8 cellular contexts compared by ENCODE assay signal in genomic region chr9:13033959-13034695, GRCh38.
A peak's percentile ranks its signal among the peaks of the same experiment; 100 is the strongest.
DNase-seq lines count a peak whose midpoint lies in the region; ATAC-seq and TF ChIP-seq lines count a peak whose summit lies in the region.

No MANE protein-coding gene starts in this region.

- DNase-seq in EH (ENCODE audit: low read depth) (peak; percentile 58), NCI-H748 (lab: John Stamatoyannopoulos, UW; ENCODE audit: unreplicated experiment) (peak; percentile 89), cardiac fibroblast (ENCODE audit: low read depth in 2 of 2) (peak; percentile 76 to 81), kidney glomerular epithelial cell (lab: John Stamatoyannopoulos, UW) (peak; percentile 75)
- DNase-seq in activated CD8-positive, alpha-beta memory T cell treated with anti-CD3 and anti-CD28 coated beads, Interleukin-2, amount 50 U/mL, for 4 hours, result no peak
- DNase-seq in effector CD4-positive, alpha-beta T cell, result no peak

- no peaks in the 10 kb centered on the region for H3K36me3 ChIP-seq in stomach smooth muscle (ENCODE audit: control insufficient read depth in 2 of 2, insufficient read depth in 2 of 2, low read length in 2 of 2)

- H3K4me3 ChIP-seq in cardiac fibroblast (replicated peaks in 1 of 2; ENCODE audit: low read depth in 2 of 2, low read length in 2 of 2) (peak overlapping the region; percentile 26 to 36), stomach smooth muscle (ENCODE audit: low read length in 2 of 2) (peak overlapping the region; percentile 58 to 71)

- no peak overlapping the region for H3K27ac ChIP-seq in stomach smooth muscle (ENCODE audit: low read length)

- H3K4me1 ChIP-seq in stomach smooth muscle (ENCODE audit: control insufficient read depth, insufficient read depth, low read length), result peaks cover 4% of the 10 kb centered on the region

- H3K27me3 ChIP-seq in stomach smooth muscle (ENCODE audit: control insufficient read depth in 1 of 2, insufficient read depth in 2 of 2, low read length in 2 of 2), result no peaks in the 10 kb centered on the region

- ATAC-seq in HG03354 (IDR thresholded peaks at IDR 0.05; ENCODE audit: poor library complexity, severe bottlenecking, unreplicated experiment), result peak; percentile 64

- TF ChIP-seq CTCF in cardiac fibroblast (IDR thresholded peaks at IDR 0.05; ENCODE audit: low read depth, low read length), result peak; percentile 75

- H3K9me3 ChIP-seq in stomach smooth muscle (ENCODE audit: control insufficient read depth in 2 of 2, low read length in 2 of 2), result no peaks in the 10 kb centered on the region

- peak overlapping the region; percentile 26 to 60 for H3K9ac ChIP-seq in stomach smooth muscle (ENCODE audit: low read length in 2 of 2)

Comparison
In these comparisons a context has a peak if more than half of its experiments do, and no peak if none do; other contexts are left out.
1. DNase-seq: peak in EH (single experiment), NCI-H748 (single experiment), cardiac fibroblast (2 of 2) and kidney glomerular epithelial cell (single experiment); none in activated CD8-positive, alpha-beta memory T cell treated with anti-CD3 and anti-CD28 coated beads, Interleukin-2, amount 50 U/mL, for 4 hours (single experiment) and effector CD4-positive, alpha-beta T cell (single experiment).